8 cellular contexts compared by ENCODE assay signal in the genomic region with DNA sequence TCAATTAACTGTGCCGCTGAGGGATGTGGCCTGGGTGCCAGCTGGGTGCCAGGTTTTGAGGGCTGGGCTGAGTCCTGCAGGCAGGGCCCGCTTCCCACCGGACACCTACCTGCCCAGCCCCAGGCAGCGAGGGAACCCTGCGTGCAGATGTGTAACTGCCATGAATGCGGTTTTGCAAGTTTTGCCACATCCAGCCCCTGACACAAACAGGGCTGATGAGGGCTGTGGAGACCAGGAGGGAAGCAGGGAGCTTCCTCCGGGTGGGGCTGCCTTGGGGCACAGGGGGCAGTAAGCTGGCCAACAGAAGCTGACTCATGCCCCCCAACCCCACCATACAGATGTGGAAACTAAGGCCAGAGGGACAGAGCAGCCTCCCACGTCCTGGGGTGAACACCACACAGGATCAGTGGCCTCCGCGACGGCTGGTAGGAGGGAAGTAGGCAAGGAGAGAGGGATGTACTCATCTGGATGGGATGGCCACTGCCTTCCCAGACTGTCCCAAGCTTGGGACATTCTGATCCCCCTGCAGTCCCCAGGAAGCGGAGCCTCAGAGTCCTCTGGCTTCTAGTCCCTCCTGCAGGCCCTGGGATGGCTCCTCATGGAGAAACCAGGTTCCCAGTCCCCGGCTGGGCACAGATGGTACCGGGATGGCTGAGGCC. TPM values are rescaled to one million over a fixed set of nuclear protein-coding genes. Genes with fewer than 3 reads are reported as not detected.
DNase-seq lines count a peak whose midpoint lies in the region; ATAC-seq lines count a peak whose summit lies in the region.

No MANE protein-coding gene starts in this region.

- peaks cover 34% of the 10 kb centered on the region for H3K4me1 Mint-ChIP-seq in activated CD8-positive, alpha-beta T cell treated with anti-CD3 and anti-CD28 coated beads, Interleukin-2, amount 10 ng/mL, durations not matched to agents 7 days and 5 days (ENCODE audit: low read depth)

- peak overlapping the region; percentile 73 for H3K4me3 Mint-ChIP-seq in activated CD8-positive, alpha-beta T cell treated with anti-CD3 and anti-CD28 coated beads, Interleukin-2, amount 10 ng/mL, durations not matched to agents 7 days and 5 days

- peak overlapping the region; percentile 82 for H3K27ac ChIP-seq in substantia nigra (ENCODE audit: low read depth, low read length, poor library complexity, severe bottlenecking)

- H3K36me3 Mint-ChIP-seq in activated CD8-positive, alpha-beta T cell treated with anti-CD3 and anti-CD28 coated beads, Interleukin-2, amount 10 ng/mL, durations not matched to agents 7 days and 5 days (ENCODE audit: low read depth), result no peaks in the 10 kb centered on the region

- in situ Hi-C loops in G401 (cut with HindIII; ENCODE audit: low sequenced_read_pairs), result no loop called here

- H3K9me3 Mint-ChIP-seq in activated CD8-positive, alpha-beta T cell treated with anti-CD3 and anti-CD28 coated beads, Interleukin-2, amount 10 ng/mL, durations not matched to agents 7 days and 5 days (ENCODE audit: insufficient read depth), result no peaks in the 10 kb centered on the region

- POLR2A ChIA-PET in activated CD8-positive, alpha-beta T cell treated with anti-CD3 and anti-CD28 coated beads, Interleukin-2, amount 10 ng/mL, durations not matched to agents 7 days and 5 days (lab: Charles Lee), result no interaction called here

- no peak for ATAC-seq in activated CD8-positive, alpha-beta T cell treated with anti-CD3 and anti-CD28 coated beads, Interleukin-2, amount 10 ng/mL, durations not matched to agents 7 days and 5 days
- ATAC-seq in GM19467 (IDR thresholded peaks at IDR 0.05; ENCODE audit: unreplicated experiment), result no peak

- CTCF ChIA-PET in activated CD8-positive, alpha-beta T cell treated with anti-CD3 and anti-CD28 coated beads, Interleukin-2, amount 10 ng/mL, durations not matched to agents 7 days and 5 days (lab: Charles Lee), result interaction anchor here (0.6 to 1.3 kb wide), 3 partner anchors 11 to 37 kb away, joined by 3 to 4 read pairs (median 4); no protein-coding TSS in a partner anchor

- H3K27me3 Mint-ChIP-seq in activated CD8-positive, alpha-beta T cell treated with anti-CD3 and anti-CD28 coated beads, Interleukin-2, amount 10 ng/mL, durations not matched to agents 7 days and 5 days (ENCODE audit: low read depth), result no peaks in the 10 kb centered on the region

- no peak overlapping the region for H3K27ac Mint-ChIP-seq in activated CD8-positive, alpha-beta T cell treated with anti-CD3 and anti-CD28 coated beads, Interleukin-2, amount 10 ng/mL, durations not matched to agents 7 days and 5 days

- DNase-seq in SIG-M5 treated with dmso at 0.1 percent for 504 hours (lab: John Stamatoyannopoulos, UW; ENCODE audit: unreplicated experiment), result peak; percentile 56
- no peak for DNase-seq in SIG-M5 (lab: John Stamatoyannopoulos, UW)
- no peak for DNase-seq in activated CD8-positive, alpha-beta T cell treated with anti-CD3 and anti-CD28 coated beads, Interleukin-2, amount 10 ng/mL, durations not matched to agents 7 days and 5 days
- DNase-seq in iPS-NIHi11 (ENCODE audit: low spot score), result peak; percentile 17
- DNase-seq in substantia nigra (lab: John Stamatoyannopoulos, UW), result no peak
- DNase-seq in G401 (ENCODE audit: low spot score), result no peak
- DNase-seq in NCI-H226, result no peak

RNA-seq across cellular contexts. Expression of gene UBALD1, which starts 1.6 kb away (rescaled TPM):
- total RNA-seq in activated CD8-positive, alpha-beta T cell treated with anti-CD3 and anti-CD28 coated beads, Interleukin-2, amount 10 ng/mL, durations not matched to agents 7 days and 5 days, result 10 to 100 TPM; 15.0 to 18.9 TPM
- 12.4 and 15.6 TPM in 2 replicates for total RNA-seq in G401 (2014; rRNA removed; shearing (Covaris generic))

RNA-seq across cellular contexts. Expression of gene MGRN1, which starts 11.5 kb away (rescaled TPM):
- 10 to 100 TPM; 77.3 to 80.6 TPM for total RNA-seq in activated CD8-positive, alpha-beta T cell treated with anti-CD3 and anti-CD28 coated beads, Interleukin-2, amount 10 ng/mL, durations not matched to agents 7 days and 5 days
- 13.3 and 21.4 TPM in 2 replicates for total RNA-seq in G401 (2014; rRNA removed; shearing (Covaris generic))

RNA-seq across cellular contexts. Expression of gene C16orf96, which starts 57.0 kb away (rescaled TPM):
- total RNA-seq in activated CD8-positive, alpha-beta T cell treated with anti-CD3 and anti-CD28 coated beads, Interleukin-2, amount 10 ng/mL, durations not matched to agents 7 days and 5 days, result under 1 TPM; 0.13 TPM
- 0.17 TPM in 1 of 2 replicates, not detected in the other for total RNA-seq in G401 (2014; rRNA removed; shearing (Covaris generic))

Comparison
In these comparisons a context has a peak if more than half of its experiments do, and no peak if none do; other contexts are left out.
1. DNase-seq: peak in SIG-M5 treated with dmso at 0.1 percent for 504 hours (single experiment) and iPS-NIHi11 (single experiment); none in SIG-M5 (single experiment), activated CD8-positive, alpha-beta T cell treated with anti-CD3 and anti-CD28 coated beads, Interleukin-2, amount 10 ng/mL, durations not matched to agents 7 days and 5 days (single experiment), substantia nigra (0 of 49), G401 (single experiment) and NCI-H226 (single experiment).